In the genomic region with DNA sequence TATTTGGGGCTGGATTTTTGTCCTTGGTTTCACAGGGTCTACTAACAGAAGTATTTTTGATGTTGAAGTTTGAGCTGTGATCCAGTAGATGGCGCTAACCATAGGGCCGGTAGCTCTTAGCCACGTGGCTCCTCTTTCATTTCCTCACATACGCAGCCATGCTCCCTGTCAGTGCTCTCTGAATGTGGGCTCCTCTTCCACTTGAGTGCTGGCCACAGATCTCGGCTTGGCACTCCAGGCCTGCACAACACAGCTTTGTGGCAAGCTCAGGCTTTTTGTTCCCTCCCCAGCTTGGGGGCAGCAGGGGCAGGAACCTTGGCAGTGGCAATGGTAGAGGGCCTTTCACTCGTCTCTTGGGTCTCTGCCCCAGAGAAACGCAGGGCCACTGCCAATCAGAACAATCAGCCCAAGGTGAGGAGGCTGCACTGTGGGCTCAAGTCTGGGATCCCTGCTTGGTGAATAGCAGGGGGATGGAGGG, we compare ENCODE assay signal across 8 cellular contexts. TPM values are rescaled to one million over a fixed set of nuclear protein-coding genes. Genes with fewer than 3 reads are reported as not detected.
DNase-seq lines count a peak whose midpoint lies in the region; ATAC-seq and TF ChIP-seq lines count a peak whose summit lies in the region.

No MANE protein-coding gene starts in this region.

- peak; percentile 88 for ATAC-seq in GM19372 (IDR thresholded peaks at IDR 0.05; ENCODE audit: low read depth, unreplicated experiment)

- H3K4me3 Mint-ChIP-seq in activated CD4-positive, alpha-beta T cell treated with anti-CD3 and anti-CD28 coated beads, Interleukin-2, amount 10 ng/mL, durations not matched to agents 24 days and 14 days: no peak overlapping the region

- no peaks in the 10 kb centered on the region for H3K36me3 Mint-ChIP-seq in activated CD4-positive, alpha-beta T cell treated with anti-CD3 and anti-CD28 coated beads, Interleukin-2, amount 10 ng/mL, durations not matched to agents 24 days and 14 days (ENCODE audit: low read depth)

- H3K9me3 Mint-ChIP-seq in activated CD4-positive, alpha-beta T cell treated with anti-CD3 and anti-CD28 coated beads, Interleukin-2, amount 10 ng/mL, durations not matched to agents 24 days and 14 days: no peaks in the 10 kb centered on the region

- H3K9me3 ChIP-seq in osteoblast (ENCODE audit: low read depth, low read length): no peaks in the 10 kb centered on the region

- H3K79me2 ChIP-seq in osteoblast (ENCODE audit: insufficient read depth, low read length): no peaks in the 10 kb centered on the region

- H3K27me3 ChIP-seq in osteoblast (ENCODE audit: insufficient read depth, low read length): no peaks in the 10 kb centered on the region

- H3K4me2 ChIP-seq in osteoblast (ENCODE audit: insufficient read depth, low read length): peak overlapping the region; percentile 41

- H3K27ac ChIP-seq in osteoblast (ENCODE audit: low read depth, low read length): no peak overlapping the region

- TF ChIP-seq CTCF in epithelial cell of proximal tubule (conservative IDR thresholded peaks at IDR 0.05; ENCODE audit: low read depth, low read length) (peak; percentile 85), osteoblast (IDR thresholded peaks at IDR 0.05; ENCODE audit: extremely low read depth, low read depth, low read length) (peak; percentile 85)

- peak; percentile 64 for DNase-seq in activated CD4-positive, alpha-beta T cell treated with anti-CD3 and anti-CD28 coated beads, Interleukin-2, amount 10 ng/mL, durations not matched to agents 24 days and 14 days
- no peak for DNase-seq in activated CD4-positive, alpha-beta T cell treated with anti-CD3 and anti-CD28 coated beads, Interleukin-2, amount 50 U/mL, for 4 hours
- DNase-seq in HS-27A (ENCODE audit: low read depth): peak; percentile 30
- DNase-seq in SIG-M5 treated with dmso at 0.1 percent for 504 hours (lab: John Stamatoyannopoulos, UW; ENCODE audit: unreplicated experiment): peak; percentile 65
- no peak for DNase-seq in epithelial cell of proximal tubule (ENCODE audit: low read depth)
- no peak for DNase-seq in osteoblast (ENCODE audit: insufficient read length, low spot score, missing footprints)
- DNase-seq in activated CD4-positive, CD25-positive, alpha-beta regulatory T cell (lab: John Stamatoyannopoulos, UW): no peak

- intact Hi-C loops in activated CD4-positive, alpha-beta T cell treated with anti-CD3 and anti-CD28 coated beads, Interleukin-2, amount 10 ng/mL, durations not matched to agents 24 days and 14 days (cut with micrococcal nuclease): loop anchor here (5.0 kb wide), 1 partner anchor 116 kb away; no protein-coding TSS in a partner anchor

- H3K36me3 ChIP-seq in osteoblast (ENCODE audit: insufficient read depth, low read length): no peaks in the 10 kb centered on the region

- peaks cover 35% of the 10 kb centered on the region for H3K27me3 Mint-ChIP-seq in activated CD4-positive, alpha-beta T cell treated with anti-CD3 and anti-CD28 coated beads, Interleukin-2, amount 10 ng/mL, durations not matched to agents 24 days and 14 days

- H3K4me3 ChIP-seq in epithelial cell of proximal tubule (ENCODE audit: low read depth, low read length) (no peak overlapping the region), osteoblast (ENCODE audit: insufficient read depth, low read length) (no peak overlapping the region)

- no peaks in the 10 kb centered on the region for H4K20me1 ChIP-seq in osteoblast (ENCODE audit: insufficient read depth, low read length)

- H3K27ac Mint-ChIP-seq in activated CD4-positive, alpha-beta T cell treated with anti-CD3 and anti-CD28 coated beads, Interleukin-2, amount 10 ng/mL, durations not matched to agents 24 days and 14 days: no peak overlapping the region

- peaks cover 2% of the 10 kb centered on the region for H3K4me1 Mint-ChIP-seq in activated CD4-positive, alpha-beta T cell treated with anti-CD3 and anti-CD28 coated beads, Interleukin-2, amount 10 ng/mL, durations not matched to agents 24 days and 14 days

- peak overlapping the region; percentile 94 for H2AFZ ChIP-seq in osteoblast (ENCODE audit: low read length)

- no peaks in the 10 kb centered on the region for H3K4me1 ChIP-seq in osteoblast (ENCODE audit: insufficient read depth, low read length)

RNA-seq across cellular contexts. Expression of a gene that starts 18.6 kb away (rescaled TPM):
- total RNA-seq in activated CD4-positive, alpha-beta T cell treated with anti-CD3 and anti-CD28 coated beads, Interleukin-2, amount 10 ng/mL, durations not matched to agents 24 days and 14 days: 0.26 TPM in 1 of 2 replicates, not detected in the other
- total RNA-seq in epithelial cell of proximal tubule: 3.3 and 5.3 TPM in 2 replicates
- total RNA-seq in osteoblast: 2.9 and 5.1 TPM in 2 replicates

Comparison
In these comparisons a context has a peak if more than half of its experiments do, and no peak if none do; other contexts are left out.
1. DNase-seq: peak in activated CD4-positive, alpha-beta T cell treated with anti-CD3 and anti-CD28 coated beads, Interleukin-2, amount 10 ng/mL, durations not matched to agents 24 days and 14 days (single experiment), HS-27A (single experiment) and SIG-M5 treated with dmso at 0.1 percent for 504 hours (single experiment); none in activated CD4-positive, alpha-beta T cell treated with anti-CD3 and anti-CD28 coated beads, Interleukin-2, amount 50 U/mL, for 4 hours (0 of 2), epithelial cell of proximal tubule (single experiment), osteoblast (single experiment) and activated CD4-positive, CD25-positive, alpha-beta regulatory T cell (0 of 4).